ENCODE assay signal across 32 cellular contexts in the genomic region with DNA sequence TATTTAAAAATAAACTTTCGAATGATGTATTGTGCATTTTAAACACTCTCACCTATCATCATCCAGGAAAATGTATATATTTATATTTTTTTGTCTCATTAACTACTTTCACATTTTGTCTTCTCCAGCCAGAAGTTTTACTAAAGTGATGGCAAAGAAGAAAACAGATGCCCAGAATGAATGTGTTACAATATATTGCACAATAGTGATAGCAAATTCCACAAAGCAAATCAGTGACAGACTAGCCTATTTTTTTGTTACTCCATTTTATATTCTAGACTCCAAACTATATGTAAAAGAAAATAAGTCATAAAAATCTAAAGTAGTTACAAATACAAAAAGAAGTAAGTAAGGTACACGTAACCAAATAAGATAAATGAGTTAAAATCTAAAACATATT.
"Had no signal": no experiment of that assay in that cellular context is flagged by ENCODE, and none has a peak within 500 bp of the region (broad histone marks: within the 10 kb centered on the region; RNA-seq: fewer than 3 reads in every experiment).

No MANE protein-coding gene starts in this region.

- H3K4me3 Mint-ChIP-seq: activated CD4-positive, alpha-beta memory T cell treated with anti-CD3 and anti-CD28 coated beads, Interleukin-2, amount 10 ng/mL, durations not matched to agents 7 days and 5 days; activated CD8-positive, alpha-beta memory T cell treated with anti-CD3 and anti-CD28 coated beads, Interleukin-2, amount 10 ng/mL, durations not matched to agents 7 days and 5 days; activated naive CD8-positive, alpha-beta T cell treated with anti-CD3 and anti-CD28 coated beads for 36 hours; activated T-cell treated with anti-CD3 and anti-CD28 coated beads, Interleukin-2, amount 50 U/mL, for 72 hours; activated T-helper 17 cell treated with anti-CD3 and anti-CD28 coated beads, Interleukin-2, amount 50 U/mL, for 72 hours had no signal

- FAIRE-seq: astrocyte had no signal

- H3K9me3 ChIP-seq: body of pancreas, breast epithelium, MG63, SJCRH30 had no signal

- H3K27ac Mint-ChIP-seq: activated CD4-positive, alpha-beta memory T cell treated with anti-CD3 and anti-CD28 coated beads, Interleukin-2, amount 10 ng/mL, durations not matched to agents 7 days and 5 days; activated CD8-positive, alpha-beta memory T cell treated with anti-CD3 and anti-CD28 coated beads, Interleukin-2, amount 10 ng/mL, durations not matched to agents 7 days and 5 days; activated naive CD8-positive, alpha-beta T cell treated with anti-CD3 and anti-CD28 coated beads for 36 hours; activated T-cell treated with anti-CD3 and anti-CD28 coated beads, Interleukin-2, amount 50 U/mL, for 72 hours; activated T-helper 17 cell treated with anti-CD3 and anti-CD28 coated beads, Interleukin-2, amount 50 U/mL, for 72 hours had no signal

- H3K27me3 Mint-ChIP-seq: activated CD4-positive, alpha-beta memory T cell treated with anti-CD3 and anti-CD28 coated beads, Interleukin-2, amount 10 ng/mL, durations not matched to agents 7 days and 5 days; activated CD8-positive, alpha-beta memory T cell treated with anti-CD3 and anti-CD28 coated beads, Interleukin-2, amount 10 ng/mL, durations not matched to agents 7 days and 5 days; activated naive CD8-positive, alpha-beta T cell treated with anti-CD3 and anti-CD28 coated beads for 36 hours; activated T-helper 17 cell treated with anti-CD3 and anti-CD28 coated beads, Interleukin-2, amount 50 U/mL, for 72 hours had no signal

- ATAC-seq: activated CD8-positive, alpha-beta memory T cell treated with anti-CD3 and anti-CD28 coated beads, Interleukin-2, amount 10 ng/mL, durations not matched to agents 7 days and 5 days; activated T-cell treated with anti-CD3 and anti-CD28 coated beads, Interleukin-2, amount 50 U/mL, for 72 hours; activated T-helper 17 cell treated with anti-CD3 and anti-CD28 coated beads, Interleukin-2, amount 50 U/mL, for 72 hours; body of pancreas; Panc1 had no signal

- H3K4me3 ChIP-seq: body of pancreas, breast epithelium, MG63, SJCRH30, SK-N-MC had no signal

- H3K27me3 ChIP-seq: body of pancreas, breast epithelium, MG63, SJCRH30 had no signal

- H3K27ac ChIP-seq: body of pancreas, breast epithelium, SJCRH30, SK-N-MC, WERI-Rb-1 had no signal

- H3K4me1 ChIP-seq: body of pancreas, breast epithelium, SJCRH30 had no signal

- H3K4me1 Mint-ChIP-seq: activated CD4-positive, alpha-beta memory T cell treated with anti-CD3 and anti-CD28 coated beads, Interleukin-2, amount 10 ng/mL, durations not matched to agents 7 days and 5 days; activated CD8-positive, alpha-beta memory T cell treated with anti-CD3 and anti-CD28 coated beads, Interleukin-2, amount 10 ng/mL, durations not matched to agents 7 days and 5 days; activated naive CD8-positive, alpha-beta T cell treated with anti-CD3 and anti-CD28 coated beads for 36 hours; activated T-helper 17 cell treated with anti-CD3 and anti-CD28 coated beads, Interleukin-2, amount 50 U/mL, for 72 hours had no signal

- H3K36me3 ChIP-seq: breast epithelium, MG63, SJCRH30, WERI-Rb-1 had no signal

- H3K36me3 Mint-ChIP-seq: activated CD8-positive, alpha-beta memory T cell treated with anti-CD3 and anti-CD28 coated beads, Interleukin-2, amount 10 ng/mL, durations not matched to agents 7 days and 5 days; activated naive CD8-positive, alpha-beta T cell treated with anti-CD3 and anti-CD28 coated beads for 36 hours had no signal

- DNase-seq: activated CD4-positive, alpha-beta memory T cell treated with anti-CD3 and anti-CD28 coated beads, Interleukin-2, amount 10 ng/mL, durations not matched to agents 7 days and 5 days; activated CD4-positive, alpha-beta T cell treated with anti-CD3 and anti-CD28 coated beads for 1 hour; activated CD4-positive, alpha-beta T cell treated with anti-CD3 and anti-CD28 coated beads for 48 hours; activated CD4-positive, CD25-positive, alpha-beta regulatory T cell; activated CD8-positive, alpha-beta memory T cell treated with anti-CD3 and anti-CD28 coated beads for 24 hours; activated CD8-positive, alpha-beta memory T cell treated with anti-CD3 and anti-CD28 coated beads, Interleukin-2, amount 10 ng/mL, durations not matched to agents 7 days and 5 days; activated effector memory CD4-positive, alpha-beta T cell treated with anti-CD3 and anti-CD28 coated beads, Interleukin-2, amount 50 U/mL, for 16 hours; activated naive CD4-positive, alpha-beta T cell; activated naive CD4-positive, alpha-beta T cell treated with anti-CD3 and anti-CD28 coated beads, Interleukin-2, amount 50 U/mL, for 16 hours; activated naive CD8-positive, alpha-beta T cell treated with anti-CD3 and anti-CD28 coated beads for 36 hours; activated T-cell treated with anti-CD3 and anti-CD28 coated beads, Interleukin-2, amount 50 U/mL, for 1 hour; activated T-cell treated with anti-CD3 and anti-CD28 coated beads, Interleukin-2, amount 50 U/mL, for 72 hours; body of pancreas; Kasumi-1; KG1; MG63; NCI-H1048; NCI-H1105 treated with DMSO at 0.1 percent for 48 hours; NCI-H1436; NCI-H1694; NCI-H1930; NCI-H345; NCI-H524 treated with DMSO at 0.1 percent for 48 hours; SHP77; SJCRH30; T1000; WERI-Rb-1 had no signal
